9 cellular contexts compared by ENCODE assay signal in the genomic region with DNA sequence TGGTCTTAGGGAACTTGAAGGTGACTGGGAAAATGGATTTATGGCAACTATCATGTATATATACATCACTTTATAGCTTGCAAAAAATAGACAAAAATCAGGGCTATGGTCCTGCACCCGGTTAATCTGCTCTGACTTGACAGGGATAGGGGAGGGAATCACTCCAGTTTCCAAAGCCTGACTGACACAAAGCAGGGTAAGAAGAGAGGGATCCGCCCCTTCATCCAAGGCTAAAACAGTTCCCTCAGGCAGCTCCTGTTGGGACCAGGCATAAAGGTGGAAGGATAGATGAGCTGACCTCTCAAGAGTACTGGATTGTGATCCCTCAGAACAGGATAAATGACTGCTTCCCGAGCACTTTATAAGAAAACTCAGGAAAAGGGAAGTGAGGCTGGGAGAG. TPM values are rescaled to one million over a fixed set of nuclear protein-coding genes. Genes with fewer than 3 reads are reported as not detected.
DNase-seq lines count a peak whose midpoint lies in the region; ATAC-seq, FAIRE-seq and TF ChIP-seq lines count a peak whose summit lies in the region.
"Had no signal": no experiment of that assay in that cellular context is flagged by ENCODE, and none has a peak within 500 bp of the region (broad histone marks: within the 10 kb centered on the region; RNA-seq: fewer than 3 reads in every experiment).

No MANE protein-coding gene starts in this region.

- H3K4me3 Mint-ChIP-seq in H9: peak overlapping the region; percentile 83 to 97; a peak in 4 of 5 replicates
- peak overlapping the region; percentile 95 to 100 (median 98) for H3K4me3 Mint-ChIP-seq in naive thymus-derived CD8-positive, alpha-beta T cell

- POLR2A ChIA-PET in AG04449 (lab: Yijun Ruan, JAX) (interaction anchor here (2.0 to 3.2 kb wide), 2 partner anchors 16 to 44 kb away, joined by 6 to 22 read pairs; partner anchors contain the start of gene SHC1), GM12878 (lab: Charles Lee) (interaction anchor here (1.0 to 12.3 kb wide), 10 partner anchors 10 to 333 kb away, joined by 3 to 140 read pairs (median 4); partner anchors contain the start of genes CKS1B, PMVK and SHC1)
- POLR2A ChIA-PET in naive thymus-derived CD8-positive, alpha-beta T cell (lab: Charles Lee): interaction anchor here (0.7 to 7.9 kb wide), 12 partner anchors 17 to 346 kb away, joined by 3 to 87 read pairs (median 8); partner anchors contain the start of genes ADAM15, ADAR, CKS1B and FLAD1

- H4K91ac ChIP-seq in H9 (ENCODE audit: insufficient read length, low read depth, low read length): no peak overlapping the region

- no peak overlapping the region; the same call in 1 of the 2 replicates for H3K4ac ChIP-seq in H9 (ENCODE audit: low read depth, low read length)

- no peak overlapping the region for H2BK5ac ChIP-seq in H9 (ENCODE audit: insufficient read length, low read length)

- H2BK20ac ChIP-seq in H9 (ENCODE audit: low read depth, low read length, poor library complexity, severe bottlenecking): no peak overlapping the region

- H3K18ac ChIP-seq in H9 (ENCODE audit: insufficient read length, low read depth, low read length): peak overlapping the region; percentile 52

- H2AFZ ChIP-seq in H9 (ENCODE audit: low read length) (no peak overlapping the region), GM12878 (ENCODE audit: control insufficient read depth, low read depth, low read length) (no peak overlapping the region)

- H3K79me2 ChIP-seq in H9 (ENCODE audit: insufficient read depth, low read length) (no peaks in the 10 kb centered on the region), GM12878 (ENCODE audit: control insufficient read depth, insufficient read depth, low read length) (peaks cover 7% of the 10 kb centered on the region)

- CTCF ChIA-PET in AG04449 (lab: Yijun Ruan, JAX) (interaction anchor here (0.7 to 5.5 kb wide), 16 partner anchors 10 to 394 kb away, joined by 3 to 70 read pairs (median 9); partner anchors contain the start of genes LENEP, PMVK and SHC1), GM12878 (lab: Yijun Ruan, JAX) (interaction anchor here (0.6 to 3.0 kb wide), 17 partner anchors 11 to 286 kb away, joined by 3 to 17 read pairs (median 5); partner anchors contain the start of genes FLAD1, KRTCAP2 and PMVK)

- peak overlapping the region; percentile 16; the same call in 1 of the 2 replicates for H3K14ac ChIP-seq in H9 (ENCODE audit: insufficient read depth, low read length)

- in situ Hi-C loops in GM12878 (cut with MboI): no loop called here

- no peak overlapping the region for H3K56ac ChIP-seq in H9 (ENCODE audit: insufficient read length, low read depth, low read length)

- peaks cover 16% of the 10 kb centered on the region for H3K23me2 ChIP-seq in H9 (ENCODE audit: insufficient read length, low read depth, low read length, poor library complexity, severe bottlenecking)

- H3K27ac ChIP-seq in H9 (ENCODE audit: insufficient read length, low read depth, low read length): no peak overlapping the region
- H3K27ac ChIP-seq in GM12878 (ENCODE audit: control insufficient read depth, insufficient read depth): peak overlapping the region; percentile 41

- H4K8ac ChIP-seq in H9 (replicated peaks; ENCODE audit: insufficient read length, low read depth, low read length): no peak overlapping the region

- SMC1A ChIA-PET in GM12878 (lab: Charles Lee; ENCODE audit: uncharacterized antibody, unreplicated experiment): interaction anchor here (0.7 to 2.5 kb wide), 12 partner anchors 14 to 355 kb away, joined by 3 to 21 read pairs (median 4); partner anchors contain the start of genes PMVK and SHC1

- H3K27me3 ChIP-seq in H9 (ENCODE audit: insufficient read depth, low read length): no peaks in the 10 kb centered on the region
- no peaks in the 10 kb centered on the region for H3K27me3 ChIP-seq in GM12878 (replicated peaks in 1 of 2; ENCODE audit: control insufficient read depth in 2 of 2, insufficient read depth in 2 of 2, low read length in 1 of 2)

- peaks cover 3 to 5% of the 10 kb centered on the region in 2 experiments; a peak in 2 of 4 replicates for H3K36me3 ChIP-seq in GM12878 (ENCODE audit: control insufficient read depth in 2 of 2, insufficient read depth in 2 of 2, low read length in 1 of 2)

- H3K4me3 ChIP-seq in AG04449 (ENCODE audit: low read depth, low read length): peak overlapping the region; percentile 66
- peak overlapping the region; percentile 81 for H3K4me3 ChIP-seq in GM12878

- H2BK12ac ChIP-seq in H9 (ENCODE audit: insufficient read length, low read depth, low read length): no peak overlapping the region

- no peak overlapping the region for H2AK5ac ChIP-seq in H9 (ENCODE audit: insufficient read length, low read length)

- no peak for FAIRE-seq in GM12878 (lab: Jason Lieb, UNC)
- FAIRE-seq: bronchial epithelial cell had no signal

- DNase-seq in AG04449 (ENCODE audit: low read depth, low spot score) (no peak), H9 (no peak), GM12878 (ENCODE audit: low read depth, low spot score) (no peak), NCI-H2171 (lab: John Stamatoyannopoulos, UW) (no peak), activated gamma-delta T cell (lab: John Stamatoyannopoulos, UW) (no peak), HPDE6-E6E7 (ENCODE audit: extremely low spot score) (no peak)
- peak in 1 of 10 donors; percentile 22 for DNase-seq in naive thymus-derived CD8-positive, alpha-beta T cell

- peaks cover 48 to 54% of the 10 kb centered on the region in 2 experiments for H3K4me1 Mint-ChIP-seq in H9
- H3K4me1 Mint-ChIP-seq in naive thymus-derived CD8-positive, alpha-beta T cell: peaks cover 40 to 82% (median 65%) of the 10 kb centered on the region in 4 donors

- no peaks in the 10 kb centered on the region for H3K9me3 Mint-ChIP-seq in H9
- no peaks in the 10 kb centered on the region for H3K9me3 Mint-ChIP-seq in naive thymus-derived CD8-positive, alpha-beta T cell

- H2BK120ac ChIP-seq in H9 (ENCODE audit: low read depth, low read length, poor library complexity, severe bottlenecking): no peak overlapping the region

- no peak overlapping the region for H2BK15ac ChIP-seq in H9 (ENCODE audit: low read depth, low read length)

- TF ChIP-seq CTCF in AG04449 (IDR thresholded peaks at IDR 0.05; ENCODE audit: insufficient read depth, low read length, missing control alignments) (no peak), H9 (conservative IDR thresholded peaks at IDR 0.05) (no peak), GM12878 (IDR thresholded peaks at IDR 0.05 in 2 of 3, conservative IDR thresholded peaks at IDR 0.05 in 1 of 3; ENCODE audit: control insufficient read depth in 2 of 3, extremely low read depth in 1 of 3, insufficient read depth in 1 of 3, low read depth in 3 of 3, low read length in 3 of 3) (no peak)

- no peak overlapping the region for H3T11ph ChIP-seq in H9 (ENCODE audit: low read length)

- H4K20me1 ChIP-seq in H9 (ENCODE audit: control insufficient read depth, insufficient read depth, insufficient read length) (no peaks in the 10 kb centered on the region), GM12878 (ENCODE audit: control insufficient read depth, insufficient read depth) (no peaks in the 10 kb centered on the region)

- H3K27me3 Mint-ChIP-seq in H9 (ENCODE audit: low read depth): no peaks in the 10 kb centered on the region
- no peaks in the 10 kb centered on the region for H3K27me3 Mint-ChIP-seq in naive thymus-derived CD8-positive, alpha-beta T cell

- ATAC-seq in GM12878 (no peak), HG03354 (IDR thresholded peaks at IDR 0.05; ENCODE audit: poor library complexity, severe bottlenecking, unreplicated experiment) (no peak)
- no peak for ATAC-seq in naive thymus-derived CD8-positive, alpha-beta T cell

- TF ChIP-seq POLR2A in GM12878 (IDR thresholded peaks at IDR 0.05; ENCODE audit: low read depth, low read length): no peak

- H3K79me1 ChIP-seq in H9 (ENCODE audit: insufficient read depth, low read depth, low read length, poor library complexity, severe bottlenecking): no peaks in the 10 kb centered on the region

- peaks cover 5 to 21% (median 17%) of the 10 kb centered on the region in 3 experiments; a peak in 6 of 7 replicates for H3K36me3 Mint-ChIP-seq in H9 (ENCODE audit: insufficient read depth in 1 of 3, low read depth in 3 of 3)
- H3K36me3 Mint-ChIP-seq in naive thymus-derived CD8-positive, alpha-beta T cell: peaks cover 0 to 27% (median 8%) of the 10 kb centered on the region in 3 donors

- no TSS peak for BruUV-seq in GM12878 (replicated peaks; lab: Mats Ljungman, UMichigan)

- no peak for TF ChIP-seq EP300 in GM12878 (IDR thresholded peaks at IDR 0.05; ENCODE audit: borderline replicate concordance in 1 of 2, control insufficient read depth in 1 of 2, low read depth in 2 of 2, low read length in 2 of 2)

- intact Hi-C loops in GM12878 (cut with micrococcal nuclease; ENCODE audit: unreplicated experiment): no loop called here

- no peak overlapping the region for H3K23ac ChIP-seq in H9 (ENCODE audit: insufficient read length, low read depth, low read length)

- RAD21 ChIA-PET in GM12878 (lab: Charles Lee; ENCODE audit: unreplicated experiment): interaction anchor here (1.4 to 2.2 kb wide), 7 partner anchors 16 to 475 kb away, joined by 3 to 16 read pairs (median 4); partner anchors contain the start of genes KCNN3 and SHC1

- WGBS in H9 (ENCODE audit: extremely low coverage, insufficient read length, low lambda C conversion rate): no CpG with 5 or more reads among the region's 3 CpGs
- WGBS in GM12878 (ENCODE audit: insufficient coverage, insufficient replicate concordance, low lambda C conversion rate, missing lambda C conversion rate): 86% methylated on average over 3 of the region's 3 CpGs

- no peak for TF ChIP-seq RAD21 in GM12878 (IDR thresholded peaks at IDR 0.05; ENCODE audit: insufficient read depth, low read depth, low read length)

- H4K5ac ChIP-seq in H9 (ENCODE audit: insufficient read length, low read depth, low read length): no peak overlapping the region

- peak overlapping the region; percentile 94 for H3K4me2 ChIP-seq in H9 (ENCODE audit: insufficient read depth, insufficient read length, low read length)
- H3K4me2 ChIP-seq in GM12878 (ENCODE audit: control insufficient read depth, insufficient read depth): peak overlapping the region; percentile 93

- peaks cover 4% of the 10 kb centered on the region; the same call in 1 of the 2 replicates for H3K4me1 ChIP-seq in H9 (ENCODE audit: insufficient read depth, low read length)
- H3K4me1 ChIP-seq in GM12878 (ENCODE audit: control insufficient read depth, insufficient read depth, low read length): peaks cover 42% of the 10 kb centered on the region

- no peak overlapping the region for H3K9ac ChIP-seq in H9 (ENCODE audit: extremely low read depth, insufficient read length, low read length)
- peak overlapping the region; percentile 13; the same call in 1 of the 2 replicates for H3K9ac ChIP-seq in GM12878 (ENCODE audit: control insufficient read depth, insufficient read depth, low read length)

- no peaks in the 10 kb centered on the region for H3K9me3 ChIP-seq in H9 (ENCODE audit: control insufficient read depth, low read depth, low read length)
- H3K9me3 ChIP-seq in GM12878 (replicated peaks; ENCODE audit: control insufficient read depth, insufficient read depth, low read length): no peaks in the 10 kb centered on the region

- peak overlapping the region in 1 of 3 experiments; percentile 99; a peak in 2 of 7 replicates for H3K27ac Mint-ChIP-seq in H9
- peak overlapping the region; percentile 97 to 100 (median 100) for H3K27ac Mint-ChIP-seq in naive thymus-derived CD8-positive, alpha-beta T cell

RNA-seq across cellular contexts. Expression of gene PBXIP1, which starts 1.4 kb away (rescaled TPM):
- total RNA-seq in H9 (2021) (21.6 and 22.5 TPM in 2 replicates), GM12878 (2014; rRNA removed) (25.6 and 26.8 TPM in 2 replicates), GM12878 (2014; rRNA removed; fragmentation: Illumina TruSeq; extraction: Trizol) (14.3 and 15.6 TPM in 2 replicates), GM12878 (2021) (21.1 and 24.6 TPM in 2 replicates)
- total RNA-seq in GM12878 (2013; cell fraction: nucleolus; rRNA removed): 33.0 and 36.9 TPM in 2 replicates
- 23.3 TPM for polyA plus RNA-seq in GM12878 (2011; ENCODE audit: low read depth)
- polyA plus RNA-seq in GM12878 (2011; rRNA removed) (15.0 and 20.9 TPM in 2 replicates), GM12878 (2014; fragmentation: Illumina TruSeq; extraction: Trizol) (8.0 and 15.2 TPM in 2 replicates), GM12878 (2014; fragmentation: Nextera tagmentation; extraction: Ambion mirVana) (1 to 10 TPM in 1 of 2 experiments, under 1 TPM in 1; 0.63 to 2.0 TPM), GM12878 (2014; rRNA removed) (22.4 and 22.9 TPM in 2 replicates), GM12878 (2016; fragmentation: Nextera tagmentation; extraction: Ambion mirVana) (10 to 100 TPM; 12.2 to 13.7 TPM)
- polyA plus RNA-seq in GM12878 (2011; cell fraction: cytosol; rRNA removed): 23.1 and 26.3 TPM in 2 replicates
- 37.4 and 41.6 TPM in 2 replicates for polyA plus RNA-seq in GM12878 (2011; cell fraction: nucleus; rRNA removed)
- polyA plus RNA-seq in GM12878 (2012): 36.8 and 37.1 TPM in 2 replicates
- polyA minus RNA-seq in GM12878 (2011; rRNA and poly(A)+ RNA removed): 10.8 and 26.6 TPM in 2 replicates
- polyA minus RNA-seq in GM12878 (2011; cell fraction: cytosol; rRNA and poly(A)+ RNA removed): 7.4 and 8.3 TPM in 2 replicates
- polyA minus RNA-seq in GM12878 (2011; cell fraction: nucleus; rRNA and poly(A)+ RNA removed): 6.5 and 10.7 TPM in 2 replicates
- total RNA-seq in naive thymus-derived CD8-positive, alpha-beta T cell: 100 to 1,000 TPM; 317 to 319 TPM
- 100 to 1,000 TPM; 182 to 239 (median 183) TPM for polyA plus RNA-seq in naive thymus-derived CD8-positive, alpha-beta T cell

RNA-seq across cellular contexts. Expression of gene PYGO2, which starts 7.0 kb away (rescaled TPM):
- total RNA-seq in H9 (2021) (38.7 and 39.5 TPM in 2 replicates), GM12878 (2014; rRNA removed) (21.1 and 21.9 TPM in 2 replicates), GM12878 (2014; rRNA removed; fragmentation: Illumina TruSeq; extraction: Trizol) (12.4 and 12.9 TPM in 2 replicates), GM12878 (2021) (32.9 and 33.8 TPM in 2 replicates)
- total RNA-seq in GM12878 (2013; cell fraction: nucleolus; rRNA removed): 21.0 and 21.3 TPM in 2 replicates
- polyA plus RNA-seq in GM12878 (2011; ENCODE audit: low read depth): 9.9 TPM
- polyA plus RNA-seq in GM12878 (2011; rRNA removed) (14.4 and 22.8 TPM in 2 replicates), GM12878 (2014; fragmentation: Illumina TruSeq; extraction: Trizol) (19.8 and 24.2 TPM in 2 replicates), GM12878 (2014; fragmentation: Nextera tagmentation; extraction: Ambion mirVana) (1 to 10 TPM; 8.1 to 8.3 TPM), GM12878 (2014; rRNA removed) (27.8 and 30.0 TPM in 2 replicates), GM12878 (2016; fragmentation: Nextera tagmentation; extraction: Ambion mirVana) (10 to 100 TPM; 27.8 to 28.0 TPM)
- polyA plus RNA-seq in GM12878 (2011; cell fraction: cytosol; rRNA removed): 27.4 and 28.7 TPM in 2 replicates
- polyA plus RNA-seq in GM12878 (2011; cell fraction: nucleus; rRNA removed): 43.9 and 46.6 TPM in 2 replicates
- 17.7 and 19.5 TPM in 2 replicates for polyA plus RNA-seq in GM12878 (2012)
- 12.5 and 20.0 TPM in 2 replicates for polyA minus RNA-seq in GM12878 (2011; rRNA and poly(A)+ RNA removed)
- 8.6 and 8.8 TPM in 2 replicates for polyA minus RNA-seq in GM12878 (2011; cell fraction: cytosol; rRNA and poly(A)+ RNA removed)
- 10.8 and 15.9 TPM in 2 replicates for polyA minus RNA-seq in GM12878 (2011; cell fraction: nucleus; rRNA and poly(A)+ RNA removed)
- 10 to 100 TPM; 55.6 to 57.3 TPM for total RNA-seq in naive thymus-derived CD8-positive, alpha-beta T cell
- 10 to 100 TPM; 21.5 to 50.8 (median 35.8) TPM for polyA plus RNA-seq in naive thymus-derived CD8-positive, alpha-beta T cell

RNA-seq across cellular contexts. Expression of gene SHC1, which starts 16.0 kb away (rescaled TPM):
- total RNA-seq in H9 (2021) (168 and 173 TPM in 2 replicates), GM12878 (2014; rRNA removed) (22.2 and 24.7 TPM in 2 replicates), GM12878 (2014; rRNA removed; fragmentation: Illumina TruSeq; extraction: Trizol) (15.1 and 16.7 TPM in 2 replicates), GM12878 (2021) (36.5 and 38.3 TPM in 2 replicates)
- total RNA-seq in GM12878 (2013; cell fraction: nucleolus; rRNA removed): 28.2 and 32.6 TPM in 2 replicates
- 20.5 TPM for polyA plus RNA-seq in GM12878 (2011; ENCODE audit: low read depth)
- polyA plus RNA-seq in GM12878 (2011; rRNA removed) (25.8 and 49.3 TPM in 2 replicates), GM12878 (2014; fragmentation: Illumina TruSeq; extraction: Trizol) (47.3 and 67.3 TPM in 2 replicates), GM12878 (2014; fragmentation: Nextera tagmentation; extraction: Ambion mirVana) (1 to 10 TPM; 2.6 to 3.7 TPM), GM12878 (2014; rRNA removed) (35.0 and 35.4 TPM in 2 replicates), GM12878 (2016; fragmentation: Nextera tagmentation; extraction: Ambion mirVana) (10 to 100 TPM; 24.9 to 25.5 TPM)
- 43.4 and 48.7 TPM in 2 replicates for polyA plus RNA-seq in GM12878 (2011; cell fraction: cytosol; rRNA removed)
- 89.2 and 106 TPM in 2 replicates for polyA plus RNA-seq in GM12878 (2011; cell fraction: nucleus; rRNA removed)
- 21.0 and 29.9 TPM in 2 replicates for polyA plus RNA-seq in GM12878 (2012)
- polyA minus RNA-seq in GM12878 (2011; rRNA and poly(A)+ RNA removed): 35.0 and 41.1 TPM in 2 replicates
- polyA minus RNA-seq in GM12878 (2011; cell fraction: cytosol; rRNA and poly(A)+ RNA removed): 13.8 and 21.9 TPM in 2 replicates
- polyA minus RNA-seq in GM12878 (2011; cell fraction: nucleus; rRNA and poly(A)+ RNA removed): 14.7 and 25.1 TPM in 2 replicates
- total RNA-seq in naive thymus-derived CD8-positive, alpha-beta T cell: 10 to 100 TPM; 60.7 to 68.5 TPM
- polyA plus RNA-seq in naive thymus-derived CD8-positive, alpha-beta T cell: 10 to 100 TPM; 22.6 to 27.4 (median 24.4) TPM

RNA-seq across cellular contexts. Expression of gene PMVK, which starts 18.0 kb away (rescaled TPM):
- total RNA-seq in H9 (2021) (26.3 and 30.2 TPM in 2 replicates), GM12878 (2014; rRNA removed) (20.8 and 23.8 TPM in 2 replicates), GM12878 (2014; rRNA removed; fragmentation: Illumina TruSeq; extraction: Trizol) (33.2 and 33.3 TPM in 2 replicates), GM12878 (2021) (72.5 and 74.7 TPM in 2 replicates)
- 6.7 and 8.9 TPM in 2 replicates for total RNA-seq in GM12878 (2013; cell fraction: nucleolus; rRNA removed)
- polyA plus RNA-seq in GM12878 (2011; ENCODE audit: low read depth): 26.9 TPM
- polyA plus RNA-seq in GM12878 (2011; rRNA removed) (42.8 and 65.7 TPM in 2 replicates), GM12878 (2014; fragmentation: Illumina TruSeq; extraction: Trizol) (15.1 and 31.1 TPM in 2 replicates), GM12878 (2014; fragmentation: Nextera tagmentation; extraction: Ambion mirVana) (10 to 100 TPM in 1 of 2 experiments, 1 to 10 TPM in 1; 6.0 to 28.8 TPM), GM12878 (2014; rRNA removed) (90.4 and 94.3 TPM in 2 replicates), GM12878 (2016; fragmentation: Nextera tagmentation; extraction: Ambion mirVana) (100 to 1,000 TPM; 118 to 121 TPM)
- 67.0 and 92.4 TPM in 2 replicates for polyA plus RNA-seq in GM12878 (2011; cell fraction: cytosol; rRNA removed)
- 28.9 and 37.2 TPM in 2 replicates for polyA plus RNA-seq in GM12878 (2011; cell fraction: nucleus; rRNA removed)
- 61.9 and 67.4 TPM in 2 replicates for polyA plus RNA-seq in GM12878 (2012)
- polyA minus RNA-seq in GM12878 (2011; rRNA and poly(A)+ RNA removed): 18.7 and 34.0 TPM in 2 replicates
- polyA minus RNA-seq in GM12878 (2011; cell fraction: cytosol; rRNA and poly(A)+ RNA removed): 16.2 and 16.8 TPM in 2 replicates
- polyA minus RNA-seq in GM12878 (2011; cell fraction: nucleus; rRNA and poly(A)+ RNA removed): 7.4 and 13.5 TPM in 2 replicates
- total RNA-seq in naive thymus-derived CD8-positive, alpha-beta T cell: 10 to 100 TPM; 11.7 to 13.5 TPM
- polyA plus RNA-seq in naive thymus-derived CD8-positive, alpha-beta T cell: 10 to 100 TPM; 41.0 to 45.7 (median 45.1) TPM

RNA-seq across cellular contexts. Expression of gene CKS1B, which starts 19.9 kb away (rescaled TPM):
- 279 and 283 TPM in 2 replicates for total RNA-seq in H9 (2021)
- total RNA-seq in GM12878 (2013; cell fraction: nucleolus; rRNA removed): 19.6 and 23.8 TPM in 2 replicates
- total RNA-seq in GM12878 (2014; rRNA removed): 176 and 192 TPM in 2 replicates
- total RNA-seq in GM12878 (2014; rRNA removed; fragmentation: Illumina TruSeq; extraction: Trizol): 168 and 170 TPM in 2 replicates
- total RNA-seq in GM12878 (2021): 125 and 134 TPM in 2 replicates
- polyA plus RNA-seq in GM12878 (2011; ENCODE audit: low read depth): 366 TPM
- 534 and 543 TPM in 2 replicates for polyA plus RNA-seq in GM12878 (2011; rRNA removed)
- 498 and 551 TPM in 2 replicates for polyA plus RNA-seq in GM12878 (2011; cell fraction: cytosol; rRNA removed)
- 223 and 288 TPM in 2 replicates for polyA plus RNA-seq in GM12878 (2011; cell fraction: nucleus; rRNA removed)
- polyA plus RNA-seq in GM12878 (2012): 190 and 203 TPM in 2 replicates
- polyA plus RNA-seq in GM12878 (2014; fragmentation: Illumina TruSeq; extraction: Trizol): 316 and 394 TPM in 2 replicates
- 100 to 1,000 TPM; 598 to 608 TPM for polyA plus RNA-seq in GM12878 (2014; fragmentation: Nextera tagmentation; extraction: Ambion mirVana)
- 214 and 229 TPM in 2 replicates for polyA plus RNA-seq in GM12878 (2014; rRNA removed)
- polyA plus RNA-seq in GM12878 (2016; fragmentation: Nextera tagmentation; extraction: Ambion mirVana): 100 to 1,000 TPM; 411 to 419 TPM
- 221 and 229 TPM in 2 replicates for polyA minus RNA-seq in GM12878 (2011; rRNA and poly(A)+ RNA removed)
- 41.8 and 54.5 TPM in 2 replicates for polyA minus RNA-seq in GM12878 (2011; cell fraction: cytosol; rRNA and poly(A)+ RNA removed)
- 32.4 and 34.0 TPM in 2 replicates for polyA minus RNA-seq in GM12878 (2011; cell fraction: nucleus; rRNA and poly(A)+ RNA removed)
- 10 to 100 TPM; 11.1 to 11.7 TPM for total RNA-seq in naive thymus-derived CD8-positive, alpha-beta T cell
- polyA plus RNA-seq in naive thymus-derived CD8-positive, alpha-beta T cell: 10 to 100 TPM; 58.0 to 66.6 (median 63.0) TPM

Comparison
In these comparisons a context has a peak if more than half of its experiments do, and no peak if none do; other contexts are left out.
1. RNA of gene PBXIP1, which starts 1.4 kb away (total RNA-seq): 317 to 319 TPM in naive thymus-derived CD8-positive, alpha-beta T cell; 14.3 to 36.9 TPM in GM12878 and 21.6 to 22.5 TPM in H9; every median in the first group is over 4 times any median in the second.